In the genomic region with DNA sequence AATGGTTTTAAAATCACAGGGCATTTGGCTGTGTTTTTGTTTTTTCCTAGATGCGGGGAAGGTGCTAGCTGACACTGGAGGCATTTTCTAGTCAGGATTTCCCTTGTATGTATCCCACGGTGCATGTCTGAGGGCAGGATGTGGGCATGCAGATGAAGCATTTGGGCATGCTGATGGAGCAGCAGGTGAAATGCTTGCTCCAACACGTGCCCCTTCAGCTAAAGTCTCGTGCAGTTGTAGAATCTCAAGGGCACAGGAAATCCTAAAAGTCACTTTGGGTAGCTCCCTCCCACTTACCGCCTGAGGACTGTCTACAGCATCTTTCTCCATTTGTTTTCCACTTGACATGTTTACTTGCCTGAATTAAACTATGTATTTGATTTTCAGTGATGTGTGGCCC, we compare ENCODE assay signal across 21 cellular contexts.
"Had no signal": no experiment of that assay in that cellular context is flagged by ENCODE, and none has a peak within 500 bp of the region (broad histone marks: within the 10 kb centered on the region; RNA-seq: fewer than 3 reads in every experiment).

No MANE protein-coding gene starts in this region.

- ATAC-seq: gastrocnemius medialis; heart right ventricle; naive thymus-derived CD8-positive, alpha-beta T cell; stimulated activated naive B cell treated with anti-CD40 and anti-IgM and Interleukin-4, amounts not matched to agents 10 μg/mL and 1 μg/mL and 100 μg/mL, for 72 hours; stimulated activated naive CD8-positive, alpha-beta T cell treated with anti-CD3 and anti-CD28 coated beads, Interleukin-15, amount 100 ng/mL, for 72 hours; upper lobe of right lung had no signal

- DNase-seq: effector CD4-positive, alpha-beta T cell; endodermal cell; erythroblast; gastrocnemius medialis; heart right ventricle; hypothalamus; kidney glomerular epithelial cell; mammary epithelial cell; naive thymus-derived CD8-positive, alpha-beta T cell; posterior cingulate gyrus; sigmoid colon; stimulated activated CD4-positive, alpha-beta T cell treated with anti-CD3 and anti-CD28 coated beads, Interleukin-2, amount 100 ng/mL, for 24 hours; stimulated activated CD4-positive, alpha-beta T cell treated with anti-CD3 and anti-CD28 coated beads, Interleukin-4, amount 100 ng/mL, for 4 hours; stimulated activated naive B cell treated with anti-CD40 and anti-IgM and Interleukin-4, amounts not matched to agents 10 μg/mL and 1 μg/mL and 100 μg/mL, for 72 hours; stimulated activated naive CD8-positive, alpha-beta T cell treated with anti-CD3 and anti-CD28 coated beads, Interleukin-15, amount 100 ng/mL, for 72 hours; testis; upper lobe of right lung had no signal

- H3K27ac ChIP-seq: gastrocnemius medialis, heart right ventricle, neutrophil, sigmoid colon, skin epidermis, testis, tibial nerve, upper lobe of right lung, vagina had no signal

- H3K36me3 ChIP-seq: gastrocnemius medialis, heart right ventricle, neutrophil, sigmoid colon, tibial nerve, upper lobe of right lung, vagina had no signal

- H3K4me3 ChIP-seq: gastrocnemius medialis, heart right ventricle, sigmoid colon, skin epidermis, testis, tibial nerve, upper lobe of right lung, vagina had no signal

- H3K9me3 Mint-ChIP-seq: endodermal cell; naive thymus-derived CD8-positive, alpha-beta T cell; stimulated activated naive B cell treated with anti-CD40 and anti-IgM and Interleukin-4, amounts not matched to agents 10 μg/mL and 1 μg/mL and 100 μg/mL, for 72 hours; stimulated activated naive CD8-positive, alpha-beta T cell treated with anti-CD3 and anti-CD28 coated beads, Interleukin-15, amount 100 ng/mL, for 72 hours had no signal

- H3K36me3 Mint-ChIP-seq: naive thymus-derived CD8-positive, alpha-beta T cell; stimulated activated naive B cell treated with anti-CD40 and anti-IgM and Interleukin-4, amounts not matched to agents 10 μg/mL and 1 μg/mL and 100 μg/mL, for 72 hours had no signal

- H3K9me3 ChIP-seq: gastrocnemius medialis, heart right ventricle, neutrophil, sigmoid colon, testis, tibial nerve, upper lobe of right lung, vagina had no signal

- H3K4me3 Mint-ChIP-seq: endodermal cell; naive thymus-derived CD8-positive, alpha-beta T cell; stimulated activated naive B cell treated with anti-CD40 and anti-IgM and Interleukin-4, amounts not matched to agents 10 μg/mL and 1 μg/mL and 100 μg/mL, for 72 hours; stimulated activated naive CD8-positive, alpha-beta T cell treated with anti-CD3 and anti-CD28 coated beads, Interleukin-15, amount 100 ng/mL, for 72 hours had no signal

- H3K4me1 Mint-ChIP-seq: endodermal cell; naive thymus-derived CD8-positive, alpha-beta T cell; stimulated activated naive B cell treated with anti-CD40 and anti-IgM and Interleukin-4, amounts not matched to agents 10 μg/mL and 1 μg/mL and 100 μg/mL, for 72 hours; stimulated activated naive CD8-positive, alpha-beta T cell treated with anti-CD3 and anti-CD28 coated beads, Interleukin-15, amount 100 ng/mL, for 72 hours had no signal

- H3K4me1 ChIP-seq: gastrocnemius medialis, heart right ventricle, sigmoid colon, testis, tibial nerve, upper lobe of right lung, vagina had no signal

- H3K27me3 ChIP-seq: neutrophil, testis, tibial nerve, vagina had no signal

- H3K27ac Mint-ChIP-seq: endodermal cell; naive thymus-derived CD8-positive, alpha-beta T cell; stimulated activated naive B cell treated with anti-CD40 and anti-IgM and Interleukin-4, amounts not matched to agents 10 μg/mL and 1 μg/mL and 100 μg/mL, for 72 hours; stimulated activated naive CD8-positive, alpha-beta T cell treated with anti-CD3 and anti-CD28 coated beads, Interleukin-15, amount 100 ng/mL, for 72 hours had no signal
